ENCODE assay signal across 1 cellular context in the genomic region with DNA sequence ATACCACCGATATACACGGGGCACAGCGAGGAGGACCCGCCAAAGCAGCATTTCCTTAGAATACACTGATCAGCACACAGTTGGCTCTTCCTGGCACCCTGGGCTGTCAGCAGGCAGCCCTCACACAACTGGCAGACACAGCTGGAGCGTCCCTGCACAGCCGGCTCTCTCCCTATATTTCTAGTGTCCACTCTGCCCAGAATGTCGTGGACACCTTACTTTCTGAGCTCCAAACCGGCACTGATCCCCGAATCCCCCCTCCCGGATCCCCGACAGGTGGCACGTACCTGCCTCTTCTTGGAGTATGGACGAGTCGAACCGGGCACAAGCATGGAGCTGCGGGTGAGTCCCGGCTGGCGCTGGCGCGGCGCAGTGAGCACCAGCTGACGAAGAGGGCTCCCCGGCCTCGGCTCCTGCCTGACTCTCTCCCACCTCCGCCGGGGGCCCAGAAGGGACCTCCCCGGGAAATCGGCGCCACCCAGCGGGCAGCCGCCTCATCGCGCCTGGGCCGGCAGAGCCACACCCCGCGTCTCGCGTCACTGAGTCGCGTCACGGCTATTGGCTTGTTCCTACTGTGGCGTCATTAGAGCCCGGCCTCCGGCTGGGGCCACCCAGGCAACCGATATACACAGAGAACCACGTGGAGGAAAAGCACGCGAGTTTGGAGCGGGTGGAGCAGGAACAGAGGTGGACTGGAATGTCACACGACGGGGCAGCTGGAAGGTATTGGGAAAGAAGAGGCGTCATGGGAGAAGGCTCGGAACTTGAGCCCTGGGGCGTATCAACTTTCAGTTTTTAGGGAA.
TF ChIP-seq lines count a peak whose summit lies in the region.

A gene with protein sequence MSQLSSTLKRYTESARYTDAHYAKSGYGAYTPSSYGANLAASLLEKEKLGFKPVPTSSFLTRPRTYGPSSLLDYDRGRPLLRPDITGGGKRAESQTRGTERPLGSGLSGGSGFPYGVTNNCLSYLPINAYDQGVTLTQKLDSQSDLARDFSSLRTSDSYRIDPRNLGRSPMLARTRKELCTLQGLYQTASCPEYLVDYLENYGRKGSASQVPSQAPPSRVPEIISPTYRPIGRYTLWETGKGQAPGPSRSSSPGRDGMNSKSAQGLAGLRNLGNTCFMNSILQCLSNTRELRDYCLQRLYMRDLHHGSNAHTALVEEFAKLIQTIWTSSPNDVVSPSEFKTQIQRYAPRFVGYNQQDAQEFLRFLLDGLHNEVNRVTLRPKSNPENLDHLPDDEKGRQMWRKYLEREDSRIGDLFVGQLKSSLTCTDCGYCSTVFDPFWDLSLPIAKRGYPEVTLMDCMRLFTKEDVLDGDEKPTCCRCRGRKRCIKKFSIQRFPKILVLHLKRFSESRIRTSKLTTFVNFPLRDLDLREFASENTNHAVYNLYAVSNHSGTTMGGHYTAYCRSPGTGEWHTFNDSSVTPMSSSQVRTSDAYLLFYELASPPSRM (minus strand): TSS at position 505 of the 803 bp plus-strand sequence. CDS start 8,210 bp downstream, outside the sequence.

TF ChIP-seq in GM12878, 131 proteins besides CTCF, POLR2A, EP300 and RAD21 (continued from another document):
- TF ChIP-seq RAD51 (IDR thresholded peaks at IDR 0.05), result peak; percentile 77
- TF ChIP-seq CHD2 (IDR thresholded peaks at IDR 0.05; ENCODE audit: borderline replicate concordance, low read depth, low read length), result 0 out of 2 replicates have a peak, but pooled peaks have one; percentile 49
- TF ChIP-seq, protein P1, sequence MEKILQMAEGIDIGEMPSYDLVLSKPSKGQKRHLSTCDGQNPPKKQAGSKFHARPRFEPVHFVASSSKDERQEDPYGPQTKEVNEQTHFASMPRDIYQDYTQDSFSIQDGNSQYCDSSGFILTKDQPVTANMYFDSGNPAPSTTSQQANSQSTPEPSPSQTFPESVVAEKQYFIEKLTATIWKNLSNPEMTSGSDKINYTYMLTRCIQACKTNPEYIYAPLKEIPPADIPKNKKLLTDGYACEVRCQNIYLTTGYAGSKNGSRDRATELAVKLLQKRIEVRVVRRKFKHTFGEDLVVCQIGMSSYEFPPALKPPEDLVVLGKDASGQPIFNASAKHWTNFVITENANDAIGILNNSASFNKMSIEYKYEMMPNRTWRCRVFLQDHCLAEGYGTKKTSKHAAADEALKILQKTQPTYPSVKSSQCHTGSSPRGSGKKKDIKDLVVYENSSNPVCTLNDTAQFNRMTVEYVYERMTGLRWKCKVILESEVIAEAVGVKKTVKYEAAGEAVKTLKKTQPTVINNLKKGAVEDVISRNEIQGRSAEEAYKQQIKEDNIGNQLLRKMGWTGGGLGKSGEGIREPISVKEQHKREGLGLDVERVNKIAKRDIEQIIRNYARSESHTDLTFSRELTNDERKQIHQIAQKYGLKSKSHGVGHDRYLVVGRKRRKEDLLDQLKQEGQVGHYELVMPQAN (conservative IDR thresholded peaks at IDR 0.05), result peak; percentile 96
- peak; percentile 84 for TF ChIP-seq RFX5 (IDR thresholded peaks at IDR 0.05; ENCODE audit: low read depth, low read length)
- peak; percentile 92 for TF ChIP-seq CREM (IDR thresholded peaks at IDR 0.05; ENCODE audit: low read depth)
- no peak for TF ChIP-seq HDAC2 (IDR thresholded peaks at IDR 0.05)
- TF ChIP-seq ATF7 (IDR thresholded peaks at IDR 0.05; ENCODE audit: low read depth), result peak; percentile 66
- TF ChIP-seq SMARCA5 (IDR thresholded peaks at IDR 0.05), result peak; percentile 32; the same call in 1 of the 2 replicates
- TF ChIP-seq RB1 (IDR thresholded peaks at IDR 0.05; ENCODE audit: borderline replicate concordance), result peak; percentile 77; the same call in 1 of the 2 replicates
- peak; percentile 50 to 79; a peak in 2 of 4 replicates for TF ChIP-seq BHLHE40 (IDR thresholded peaks at IDR 0.05; ENCODE audit: borderline replicate concordance in 1 of 2, low read depth in 2 of 2, low read length in 1 of 2)
- peak; percentile 60 for TF ChIP-seq FOXK2 (IDR thresholded peaks at IDR 0.05)
- TF ChIP-seq MXI1 (IDR thresholded peaks at IDR 0.05; ENCODE audit: low read depth, low read length), result peak; percentile 100
- TF ChIP-seq PAX5 (IDR thresholded peaks at IDR 0.05; ENCODE audit: borderline replicate concordance, low read depth, low read length), result peak; percentile 76; the same call in 1 of the 2 replicates
- 0 out of 2 replicates have a peak, but pooled peaks have one; percentile 19 for TF ChIP-seq IRF4 (IDR thresholded peaks at IDR 0.05; ENCODE audit: low read depth, low read length)
- TF ChIP-seq, protein P2, sequence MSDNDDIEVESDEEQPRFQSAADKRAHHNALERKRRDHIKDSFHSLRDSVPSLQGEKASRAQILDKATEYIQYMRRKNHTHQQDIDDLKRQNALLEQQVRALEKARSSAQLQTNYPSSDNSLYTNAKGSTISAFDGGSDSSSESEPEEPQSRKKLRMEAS (IDR thresholded peaks at IDR 0.05; ENCODE audit: low read depth, low read length), result peak; percentile 98
- TF ChIP-seq IKZF1 (conservative IDR thresholded peaks at IDR 0.05), result peak; percentile 63; the same call in 1 of the 2 replicates
- TF ChIP-seq EED (IDR thresholded peaks at IDR 0.05; ENCODE audit: low read depth), result peak; percentile 21; the same call in 1 of the 2 replicates
- no peak for TF ChIP-seq SP1 (IDR thresholded peaks at IDR 0.05; ENCODE audit: low read depth, low read length)
- TF ChIP-seq, protein P3, sequence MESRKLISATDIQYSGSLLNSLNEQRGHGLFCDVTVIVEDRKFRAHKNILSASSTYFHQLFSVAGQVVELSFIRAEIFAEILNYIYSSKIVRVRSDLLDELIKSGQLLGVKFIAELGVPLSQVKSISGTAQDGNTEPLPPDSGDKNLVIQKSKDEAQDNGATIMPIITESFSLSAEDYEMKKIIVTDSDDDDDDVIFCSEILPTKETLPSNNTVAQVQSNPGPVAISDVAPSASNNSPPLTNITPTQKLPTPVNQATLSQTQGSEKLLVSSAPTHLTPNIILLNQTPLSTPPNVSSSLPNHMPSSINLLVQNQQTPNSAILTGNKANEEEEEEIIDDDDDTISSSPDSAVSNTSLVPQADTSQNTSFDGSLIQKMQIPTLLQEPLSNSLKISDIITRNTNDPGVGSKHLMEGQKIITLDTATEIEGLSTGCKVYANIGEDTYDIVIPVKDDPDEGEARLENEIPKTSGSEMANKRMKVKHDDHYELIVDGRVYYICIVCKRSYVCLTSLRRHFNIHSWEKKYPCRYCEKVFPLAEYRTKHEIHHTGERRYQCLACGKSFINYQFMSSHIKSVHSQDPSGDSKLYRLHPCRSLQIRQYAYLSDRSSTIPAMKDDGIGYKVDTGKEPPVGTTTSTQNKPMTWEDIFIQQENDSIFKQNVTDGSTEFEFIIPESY (IDR thresholded peaks at IDR 0.05), result no peak
- peak; percentile 26 to 43; a peak in 2 of 4 replicates for TF ChIP-seq IKZF2 (IDR thresholded peaks at IDR 0.05)
- peak; percentile 96 for TF ChIP-seq SIN3A (IDR thresholded peaks at IDR 0.05; ENCODE audit: low read depth, low read length)
- TF ChIP-seq, protein P4, sequence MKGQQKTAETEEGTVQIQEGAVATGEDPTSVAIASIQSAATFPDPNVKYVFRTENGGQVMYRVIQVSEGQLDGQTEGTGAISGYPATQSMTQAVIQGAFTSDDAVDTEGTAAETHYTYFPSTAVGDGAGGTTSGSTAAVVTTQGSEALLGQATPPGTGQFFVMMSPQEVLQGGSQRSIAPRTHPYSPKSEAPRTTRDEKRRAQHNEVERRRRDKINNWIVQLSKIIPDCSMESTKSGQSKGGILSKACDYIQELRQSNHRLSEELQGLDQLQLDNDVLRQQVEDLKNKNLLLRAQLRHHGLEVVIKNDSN (IDR thresholded peaks at IDR 0.05; ENCODE audit: borderline replicate concordance, extremely low read length, insufficient read depth, low read depth, low read length), result peak; percentile 76
- peak; percentile 54; the same call in 1 of the 2 replicates for TF ChIP-seq BMI1 (IDR thresholded peaks at IDR 0.05; ENCODE audit: borderline replicate concordance)
